ENCODE assay signal across 8 cellular contexts in the genomic region with DNA sequence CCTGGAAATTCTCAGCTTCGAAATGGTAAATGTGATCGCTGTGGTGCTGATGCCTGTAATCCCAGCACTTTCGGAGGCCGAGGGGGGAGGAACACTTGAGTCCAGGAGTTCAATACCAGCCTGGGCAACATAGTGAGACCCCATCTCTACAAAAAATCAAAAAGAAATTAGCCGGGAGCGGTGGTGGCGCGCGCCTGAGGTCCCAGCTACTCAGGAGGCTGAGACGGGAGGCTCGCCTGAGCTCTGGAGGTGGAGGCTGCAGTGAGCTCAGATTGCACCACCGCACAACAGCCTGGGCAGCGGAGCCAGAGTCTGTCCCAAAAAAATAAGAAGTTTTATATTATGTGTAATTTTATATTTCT. TPM values are rescaled to one million over a fixed set of nuclear protein-coding genes. Genes with fewer than 3 reads are reported as not detected.
A peak's percentile ranks its signal among the peaks of the same experiment; 100 is the strongest.
DNase-seq lines count a peak whose midpoint lies in the region; ATAC-seq and TF ChIP-seq lines count a peak whose summit lies in the region.

No MANE protein-coding gene starts in this region.

- TF ChIP-seq CTCF in GM12865 (IDR thresholded peaks at IDR 0.05; ENCODE audit: insufficient read depth, low read depth, low read length, missing control alignments), result no peak
- no peak for TF ChIP-seq CTCF in fibroblast of pulmonary artery (IDR thresholded peaks at IDR 0.05; ENCODE audit: low read length, missing control alignments)
- no peak for TF ChIP-seq CTCF in retinal pigment epithelial cell (conservative IDR thresholded peaks at IDR 0.05; ENCODE audit: low read depth, low read length)

- DNase-seq in GM12865 (ENCODE audit: low read depth) (no peak), SJSA1 (ENCODE audit: low read depth in 1 of 2, low spot score in 2 of 2) (no peak), fibroblast of pulmonary artery (ENCODE audit: low read depth) (no peak), retinal pigment epithelial cell (ENCODE audit: low read depth) (no peak), H4 (ENCODE audit: low spot score) (no peak), NCI-H1092 treated with DMSO at 0.1 percent for 48 hours (lab: John Stamatoyannopoulos, UW) (no peak)

- H3K9me3 ChIP-seq in SJSA1 (replicated peaks), result 0 out of 2 replicates have a peak, but pooled peaks cover 2% of the 10 kb centered on the region

- peaks cover 16% of the 10 kb centered on the region for H3K4me1 ChIP-seq in SJSA1 (replicated peaks)

- no peak for ATAC-seq in GM19455 (IDR thresholded peaks at IDR 0.05; ENCODE audit: unreplicated experiment)
- ATAC-seq in HG03108 (IDR thresholded peaks at IDR 0.05; ENCODE audit: unreplicated experiment), result no peak

- 0 out of 2 replicates have a peak overlapping the region, but pooled peaks have one; percentile 25 for H3K27ac ChIP-seq in SJSA1

- H3K36me3 ChIP-seq in SJSA1, result peaks cover 55% of the 10 kb centered on the region

- no peaks in the 10 kb centered on the region for H3K27me3 ChIP-seq in SJSA1 (replicated peaks)

- H3K4me3 ChIP-seq in GM12865 (ENCODE audit: low read depth, low read length), result peak overlapping the region; percentile 78
- H3K4me3 ChIP-seq in SJSA1, result peak overlapping the region; percentile 75
- H3K4me3 ChIP-seq in fibroblast of pulmonary artery (replicated peaks; ENCODE audit: low read depth, low read length), result peak overlapping the region; percentile 88
- peak overlapping the region; percentile 85 for H3K4me3 ChIP-seq in retinal pigment epithelial cell (ENCODE audit: low read length)

RNA-seq across cellular contexts. Expression of a gene that starts 0.8 kb away (rescaled TPM):
- total RNA-seq in SJSA1 (2014; rRNA removed; shearing (Covaris generic)), result 184 and 203 TPM in 2 replicates
- 243 and 264 TPM in 2 replicates for total RNA-seq in H4 (2014; rRNA removed; shearing (Covaris generic))

RNA-seq across cellular contexts. Expression of a gene that starts 8.8 kb away (rescaled TPM):
- total RNA-seq in SJSA1 (2014; rRNA removed; shearing (Covaris generic)), result 69.4 and 79.0 TPM in 2 replicates
- total RNA-seq in H4 (2014; rRNA removed; shearing (Covaris generic)), result 46.0 and 49.4 TPM in 2 replicates

RNA-seq across cellular contexts. Expression of a gene that starts 13.1 kb away (rescaled TPM):
- not detected in 2 replicates for total RNA-seq in SJSA1 (2014; rRNA removed; shearing (Covaris generic))
- not detected in 2 replicates for total RNA-seq in H4 (2014; rRNA removed; shearing (Covaris generic))

RNA-seq across cellular contexts. Expression of a gene that starts 27.6 kb away (rescaled TPM):
- total RNA-seq in SJSA1 (2014; rRNA removed; shearing (Covaris generic)), result 0.31 and 1.0 TPM in 2 replicates
- total RNA-seq in H4 (2014; rRNA removed; shearing (Covaris generic)), result 0.04 TPM in 1 of 2 replicates, not detected in the other

RNA-seq across cellular contexts. Expression of a gene that starts 32.9 kb away (rescaled TPM):
- 180 and 360 TPM in 2 replicates for total RNA-seq in SJSA1 (2014; rRNA removed; shearing (Covaris generic))
- 162 and 168 TPM in 2 replicates for total RNA-seq in H4 (2014; rRNA removed; shearing (Covaris generic))
